In genomic region chr17:50708050-50709000, GRCh38 we compare ENCODE assay signal across 8 cellular contexts. TPM values are rescaled to one million over a fixed set of nuclear protein-coding genes. Genes with fewer than 3 reads are reported as not detected.
DNase-seq lines count a peak whose midpoint lies in the region; ATAC-seq and TF ChIP-seq lines count a peak whose summit lies in the region.

No MANE protein-coding gene starts in this region.

- H3K9ac ChIP-seq in endodermal cell (ENCODE audit: extremely low read depth, low read length, poor library complexity, severe bottlenecking) (peak overlapping the region; percentile 61), muscle layer of colon (ENCODE audit: low read length) (peak overlapping the region; percentile 94)

- H3K27ac Mint-ChIP-seq in GM23338 = peak overlapping the region; percentile 89
- H3K27ac Mint-ChIP-seq in endodermal cell = peak overlapping the region; percentile 95

- no peaks in the 10 kb centered on the region for H3K9me2 ChIP-seq in GM23338 (ENCODE audit: insufficient read depth)

- H4K20me1 ChIP-seq in GM23338 (replicated peaks; ENCODE audit: insufficient read depth) = peaks cover 8% of the 10 kb centered on the region; the same call in 1 of the 2 replicates

- 0 out of 2 replicates have a peak, but pooled peaks cover 10% of the 10 kb centered on the region for H3F3A ChIP-seq in GM23338 (replicated peaks; ENCODE audit: low read depth)

- H3K4me3 ChIP-seq in BE2C (ENCODE audit: low read depth, low read length) (peak overlapping the region; percentile 89), GM23338 (peak overlapping the region; percentile 68), RWPE2 (ENCODE audit: severe bottlenecking) (peak overlapping the region; percentile 52), endodermal cell (ENCODE audit: low read length) (peak overlapping the region; percentile 94), muscle layer of colon (ENCODE audit: low read depth in 1 of 2, low read length in 2 of 2) (peak overlapping the region; percentile 4 to 71)

- peaks cover 2% of the 10 kb centered on the region for H3K27me3 Mint-ChIP-seq in GM23338 (ENCODE audit: insufficient read depth, low read depth, poor library complexity)
- no peaks in the 10 kb centered on the region for H3K27me3 Mint-ChIP-seq in endodermal cell (ENCODE audit: insufficient read depth)

- H3K9me3 ChIP-seq in BE2C (no peaks in the 10 kb centered on the region), RWPE2 (ENCODE audit: severe bottlenecking) (no peaks in the 10 kb centered on the region), endodermal cell (ENCODE audit: control insufficient read depth, low read length) (no peaks in the 10 kb centered on the region), muscle layer of colon (ENCODE audit: low read length) (no peaks in the 10 kb centered on the region)

- H3K4me2 ChIP-seq in GM23338 = peak overlapping the region; percentile 81

- ATAC-seq in GM23338 (no peak), RWPE2 (ENCODE audit: low read depth) (peak; percentile 8), GM21360 (IDR thresholded peaks at IDR 0.05; ENCODE audit: unreplicated experiment) (no peak), HG03175 (IDR thresholded peaks at IDR 0.05; ENCODE audit: unreplicated experiment) (no peak)

- H3K4me1 Mint-ChIP-seq in GM23338 = peaks cover 30% of the 10 kb centered on the region
- H3K4me1 Mint-ChIP-seq in endodermal cell = peaks cover 26% of the 10 kb centered on the region

- H3K4me3 Mint-ChIP-seq in GM23338 (peak overlapping the region; percentile 95), endodermal cell (peak overlapping the region; percentile 84)

- H3K79me2 ChIP-seq in GM23338 (replicated peaks; ENCODE audit: insufficient read depth) = peaks cover 39% of the 10 kb centered on the region

- H3K27ac ChIP-seq in GM23338 (ENCODE audit: low read depth) = peak overlapping the region; percentile 93
- H3K27ac ChIP-seq in RWPE2 (ENCODE audit: poor library complexity, severe bottlenecking) = peak overlapping the region; percentile 85
- H3K27ac ChIP-seq in endodermal cell (ENCODE audit: low read depth, low read length) = peak overlapping the region; percentile 82
- H3K27ac ChIP-seq in muscle layer of colon (ENCODE audit: low read depth, low read length) = peak overlapping the region; percentile 82

- H2AFZ ChIP-seq in GM23338 = peak overlapping the region; percentile 97

- peaks cover 4% of the 10 kb centered on the region for H3K4me1 ChIP-seq in BE2C
- peaks cover 5% of the 10 kb centered on the region for H3K4me1 ChIP-seq in GM23338 (ENCODE audit: insufficient read depth)
- peaks cover 14% of the 10 kb centered on the region for H3K4me1 ChIP-seq in RWPE2 (ENCODE audit: insufficient read depth, poor library complexity, severe bottlenecking)
- H3K4me1 ChIP-seq in endodermal cell (ENCODE audit: control insufficient read depth, insufficient read depth, low read length) = peaks cover 3% of the 10 kb centered on the region
- H3K4me1 ChIP-seq in muscle layer of colon (ENCODE audit: insufficient read depth, low read length) = peaks cover 35% of the 10 kb centered on the region

- no peak for TF ChIP-seq CTCF in BE2C (IDR thresholded peaks at IDR 0.05; ENCODE audit: low read depth, low read length)
- TF ChIP-seq CTCF in GM23338 (conservative IDR thresholded peaks at IDR 0.05; ENCODE audit: low read depth in 2 of 2) = no peak
- no peak for TF ChIP-seq CTCF in RWPE2 (IDR thresholded peaks at IDR 0.05; ENCODE audit: poor library complexity, severe bottlenecking)
- no peak for TF ChIP-seq CTCF in endodermal cell (conservative IDR thresholded peaks at IDR 0.05)

- H3K9me3 Mint-ChIP-seq in GM23338 = no peaks in the 10 kb centered on the region; the same call in 2 of the 3 replicates
- no peaks in the 10 kb centered on the region for H3K9me3 Mint-ChIP-seq in endodermal cell

- 55 to 59% methylated on average over 4 to 6 of the region's 6 CpGs for WGBS in endodermal cell (ENCODE audit: insufficient coverage in 1 of 2, insufficient read length in 1 of 2), 2 experiments

- H3K27me3 ChIP-seq in BE2C (no peaks in the 10 kb centered on the region), GM23338 (ENCODE audit: insufficient read depth) (no peaks in the 10 kb centered on the region), RWPE2 (ENCODE audit: insufficient read depth, poor library complexity, severe bottlenecking) (no peaks in the 10 kb centered on the region), endodermal cell (ENCODE audit: control insufficient read depth, insufficient read depth, low read length, poor library complexity, severe bottlenecking) (no peaks in the 10 kb centered on the region), muscle layer of colon (ENCODE audit: control insufficient read depth in 1 of 2, insufficient read depth in 2 of 2, low read length in 2 of 2) (no peaks in the 10 kb centered on the region)

- H3K36me3 ChIP-seq in BE2C = peaks cover 18% of the 10 kb centered on the region
- 0 out of 2 replicates have a peak, but pooled peaks cover 3% of the 10 kb centered on the region for H3K36me3 ChIP-seq in GM23338 (ENCODE audit: insufficient read depth)
- peaks cover 14% of the 10 kb centered on the region for H3K36me3 ChIP-seq in RWPE2 (ENCODE audit: low read depth)
- peaks cover 5% of the 10 kb centered on the region for H3K36me3 ChIP-seq in endodermal cell (ENCODE audit: control insufficient read depth, insufficient read depth, low read length)
- peaks cover 5% of the 10 kb centered on the region for H3K36me3 ChIP-seq in muscle layer of colon (ENCODE audit: insufficient read depth, low read length)

- H3K36me3 Mint-ChIP-seq in GM23338 (ENCODE audit: low read depth) (peaks cover 24% of the 10 kb centered on the region), endodermal cell (ENCODE audit: low read depth) (peaks cover 18% of the 10 kb centered on the region)

- DNase-seq in BE2C (no peak), GM23338 (ENCODE audit: low spot score) (no peak), RWPE2 (ENCODE audit: low spot score) (no peak), endodermal cell (peak; percentile 52)
- no peak for DNase-seq in stimulated activated CD4-positive, alpha-beta T cell treated with anti-CD3 and anti-CD28 coated beads, Interleukin-15, amount 100 ng/mL, for 24 hours

TF ChIP-seq in GM23338, 12 proteins besides CTCF, POLR2A, EP300 and RAD21 (continues in another document):
- TF ChIP-seq ETS1 (IDR thresholded peaks at IDR 0.05) = no peak
- no peak for TF ChIP-seq POLR2AphosphoS5 (IDR thresholded peaks at IDR 0.05; ENCODE audit: low read depth)
- TF ChIP-seq REST (IDR thresholded peaks at IDR 0.05; ENCODE audit: unreplicated experiment) = no peak
- no peak for TF ChIP-seq NANOG (IDR thresholded peaks at IDR 0.05; ENCODE audit: borderline replicate concordance)
- TF ChIP-seq STAT1 (IDR thresholded peaks at IDR 0.05; ENCODE audit: unreplicated experiment) = no peak

RNA-seq across cellular contexts. Expression of gene ANKRD40, which starts 0.6 kb away (rescaled TPM):
- 32.3 TPM for polyA plus RNA-seq in BE2C (2012; ENCODE audit: insufficient read depth, insufficient read length, low read depth)
- total RNA-seq in GM23338 (2014; rRNA removed; shearing (Covaris generic)) = 35.5 and 42.1 TPM in 2 replicates
- polyA plus RNA-seq in GM23338 (2016; fragmentation: Nextera tagmentation; extraction: Ambion mirVana) = 19.0 and 19.8 TPM in 2 replicates
- total RNA-seq in endodermal cell = 10 to 100 TPM; 44.9 to 60.3 TPM
- 38.1 TPM for polyA plus RNA-seq in endodermal cell (2013, experiment 1 of 2)
- polyA plus RNA-seq in endodermal cell (2013, experiment 2 of 2) = 37.3 TPM

RNA-seq across cellular contexts. Expression of gene LUC7L3, which starts 11.1 kb away (rescaled TPM):
- polyA plus RNA-seq in BE2C (2012; ENCODE audit: insufficient read depth, insufficient read length, low read depth) = 137 TPM
- total RNA-seq in GM23338 (2014; rRNA removed; shearing (Covaris generic)) = 58.0 and 69.3 TPM in 2 replicates
- 369 and 501 TPM in 2 replicates for polyA plus RNA-seq in GM23338 (2016; fragmentation: Nextera tagmentation; extraction: Ambion mirVana)
- 100 to 1,000 TPM; 122 to 169 TPM for total RNA-seq in endodermal cell
- 252 TPM for polyA plus RNA-seq in endodermal cell (2013, experiment 1 of 2)
- polyA plus RNA-seq in endodermal cell (2013, experiment 2 of 2) = 214 TPM

RNA-seq across cellular contexts. Expression of gene ANKRD40CL, which starts 59.0 kb away (rescaled TPM):
- not detected for polyA plus RNA-seq in BE2C (2012; ENCODE audit: insufficient read depth, insufficient read length, low read depth)
- not detected in 2 replicates for total RNA-seq in GM23338 (2014; rRNA removed; shearing (Covaris generic))
- not detected in 2 replicates for polyA plus RNA-seq in GM23338 (2016; fragmentation: Nextera tagmentation; extraction: Ambion mirVana)
- total RNA-seq in endodermal cell = not detected
- not detected for polyA plus RNA-seq in endodermal cell (2013, experiment 1 of 2)
- not detected for polyA plus RNA-seq in endodermal cell (2013, experiment 2 of 2)

Comparison
In these comparisons a context has a peak if more than half of its experiments do, and no peak if none do; other contexts are left out.
1. H3K4me3 ChIP-seq: peak in every context shown above with its lines; median percentile 94 in endodermal cell; 89 in BE2C; 68 in GM23338; 52 in RWPE2; 38 in muscle layer of colon.